Comparison of ENCODE assay signal across 10 cellular contexts in the genomic region with DNA sequence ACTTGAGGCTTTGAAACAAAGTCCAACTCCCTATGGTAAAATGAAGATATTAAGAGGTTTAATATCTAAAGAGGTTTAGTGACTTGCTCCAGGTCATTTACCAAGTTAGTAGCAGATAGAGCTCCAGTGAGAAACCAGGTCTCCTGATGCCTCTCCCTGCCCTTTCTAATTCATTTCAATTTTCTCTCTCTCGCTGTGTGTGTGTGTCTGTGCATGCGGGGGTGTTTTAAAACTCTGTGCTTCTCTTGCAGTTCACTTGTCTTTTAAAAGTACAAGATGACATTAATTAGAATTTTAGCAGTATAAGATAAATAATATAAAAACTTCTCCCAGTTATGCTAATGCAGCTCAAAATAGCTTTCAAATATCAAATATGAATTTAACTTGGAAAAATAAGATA. TPM values are rescaled to one million over a fixed set of nuclear protein-coding genes. Genes with fewer than 3 reads are reported as not detected.
"Had no signal": no experiment of that assay in that cellular context is flagged by ENCODE, and none has a peak within 500 bp of the region (broad histone marks: within the 10 kb centered on the region; RNA-seq: fewer than 3 reads in every experiment).

No MANE protein-coding gene starts in this region.

- H3K27ac Mint-ChIP-seq: GM23338, H9, HFFc6 had no signal

- H3K9me3 Mint-ChIP-seq: HFFc6 had no signal

- H3K9me3 ChIP-seq: HAP-1 had no signal

- DNase-seq: GM23248, GOT3, H7, H9, HCEC 1CT, HFFc6 had no signal

- H3K36me3 ChIP-seq: HAP-1 had no signal

- H3K4me3 Mint-ChIP-seq: GM23338, H9, HFFc6 had no signal

- H3K4me3 ChIP-seq: GM23248, GM23338, HAP-1 had no signal

RNA-seq across cellular contexts. Expression of a gene that starts 8.2 kb away (rescaled TPM):
- total RNA-seq: GM23248, GM23338, H1, H4, H7, H9, HFFc6 had no signal

RNA-seq across cellular contexts. Expression of a gene that starts 13.9 kb away (rescaled TPM):
- total RNA-seq: GM23248, H4, H7, HFFc6 had no signal

RNA-seq across cellular contexts. Expression of a gene that starts 58.5 kb away (rescaled TPM):
- total RNA-seq: GM23248, HFFc6 had no signal
